Comparison of ENCODE assay signal across 10 cellular contexts in genomic region chr6:53281518-53282215, GRCh38.
DNase-seq lines count a peak whose midpoint lies in the region; ATAC-seq lines count a peak whose summit lies in the region.
"Had no signal": no experiment of that assay in that cellular context is flagged by ENCODE, and none has a peak within 500 bp of the region (broad histone marks: within the 10 kb centered on the region; RNA-seq: fewer than 3 reads in every experiment).

No MANE protein-coding gene starts in this region.

- H3K27ac Mint-ChIP-seq in T-helper 17 cell, result peak overlapping the region; percentile 93

- ATAC-seq in GM18517 (IDR thresholded peaks at IDR 0.05; ENCODE audit: unreplicated experiment) (peak; percentile 58), GM21737 (IDR thresholded peaks at IDR 0.05; ENCODE audit: unreplicated experiment) (peak; percentile 51), T-helper 17 cell (no peak), sciatic nerve (peak; percentile 46), HG02884 (IDR thresholded peaks at IDR 0.05; ENCODE audit: unreplicated experiment) (no peak)
- ATAC-seq: foreskin keratinocyte had no signal

- no peaks in the 10 kb centered on the region for H3K27me3 Mint-ChIP-seq in T-helper 17 cell

- H3K4me3 Mint-ChIP-seq in T-helper 17 cell, result peak overlapping the region; percentile 45

- H3K9me3 ChIP-seq in T-helper 17 cell (ENCODE audit: control insufficient read depth, low read length, poor library complexity, severe bottlenecking), result no peaks in the 10 kb centered on the region
- H3K9me3 ChIP-seq: SK-N-SH had no signal

- H3K4me1 Mint-ChIP-seq in T-helper 17 cell, result peaks cover 66% of the 10 kb centered on the region

- intact Hi-C loops in sciatic nerve (cut with DNase I) (no loop called here), posterior vena cava (cut with DNase I) (no loop called here)

- peaks cover 15% of the 10 kb centered on the region for H3K36me3 Mint-ChIP-seq in T-helper 17 cell (ENCODE audit: low read depth)

- no peak for DNase-seq in T-helper 17 cell
- no peak for DNase-seq in sciatic nerve (ENCODE audit: low spot score)
- no peak for DNase-seq in 8988T
- DNase-seq in globus pallidus (ENCODE audit: low spot score), result no peak
- DNase-seq in posterior vena cava (ENCODE audit: low spot score), result no peak
- DNase-seq: foreskin keratinocyte, SK-N-SH had no signal

Comparison
In these comparisons a context has a peak if more than half of its experiments do, and no peak if none do; other contexts are left out.
1. ATAC-seq: peak in GM18517 (single experiment), GM21737 (single experiment) and sciatic nerve (single experiment); none in T-helper 17 cell (single experiment) and HG02884 (single experiment).